16 cellular contexts compared by ENCODE assay signal in genomic region chr4:187209921-187210613, GRCh38.
DNase-seq lines count a peak whose midpoint lies in the region; ATAC-seq and TF ChIP-seq lines count a peak whose summit lies in the region.
"Had no signal": no experiment of that assay in that cellular context is flagged by ENCODE, and none has a peak within 500 bp of the region (broad histone marks: within the 10 kb centered on the region; RNA-seq: fewer than 3 reads in every experiment).

No MANE protein-coding gene starts in this region.

- DNase-seq in GM04504 (ENCODE audit: low read depth) (peak; percentile 92), foreskin melanocyte (peak; percentile 90), tibial nerve (ENCODE audit: low spot score in 2 of 2) (no peak), DMS79 (lab: John Stamatoyannopoulos, UW) (no peak), GM19240 (ENCODE audit: insufficient read length, low spot score) (no peak), NCI-H1092 (lab: John Stamatoyannopoulos, UW) (no peak)
- DNase-seq: adrenal gland; effector CD8-positive, alpha-beta T cell; left cardiac atrium; NCI-H1092 treated with DMSO at 0.1 percent for 48 hours; NCI-H446 treated with DMSO at 0.1 percent for 48 hours; spleen had no signal

- 49 to 50% methylated on average over 11 of the region's 11 CpGs for WGBS in tibial nerve, 2 donors

- H3K27me3 ChIP-seq in tibial nerve, result no peaks in the 10 kb centered on the region
- H3K27me3 ChIP-seq: adrenal gland, neural progenitor cell, spleen, suprapubic skin had no signal

- H3K9me3 ChIP-seq in tibial nerve, result peaks cover 0 to 9% (median 0%) of the 10 kb centered on the region in 4 donors
- H3K9me3 ChIP-seq: adrenal gland, suprapubic skin had no signal

- TF ChIP-seq POLR2A in tibial nerve (IDR thresholded peaks at IDR 0.05), result no peak

- peak overlapping the region; percentile 89 for H3K27ac ChIP-seq in VCaP
- H3K27ac ChIP-seq in tibial nerve, result peak overlapping the region; percentile 56 to 85 (median 70)
- H3K27ac ChIP-seq: adrenal gland, neural progenitor cell, spleen, suprapubic skin had no signal

- peak in 1 of 2 donors; percentile 41 for TF ChIP-seq EP300 in tibial nerve (IDR thresholded peaks at IDR 0.05)

- no peaks in the 10 kb centered on the region for H3K36me3 ChIP-seq in tibial nerve
- H3K36me3 ChIP-seq: adrenal gland, neural progenitor cell, spleen, suprapubic skin had no signal

- no peak for TF ChIP-seq CTCF in VCaP (conservative IDR thresholded peaks at IDR 0.05)
- no peak for TF ChIP-seq CTCF in tibial nerve (IDR thresholded peaks at IDR 0.05)

- no peak overlapping the region for H3K4me3 ChIP-seq in tibial nerve
- H3K4me3 ChIP-seq: adrenal gland, neural progenitor cell, spleen, suprapubic skin had no signal

- no peak for ATAC-seq in GM21528 (IDR thresholded peaks at IDR 0.05; ENCODE audit: low FRiP score, unreplicated experiment)

- peaks cover 0 to 11% (median 2%) of the 10 kb centered on the region in 4 donors for H3K4me1 ChIP-seq in tibial nerve
- H3K4me1 ChIP-seq: adrenal gland, neural progenitor cell, spleen, suprapubic skin had no signal

Comparison
In these comparisons a context has a peak if more than half of its experiments do, and no peak if none do; other contexts are left out.
1. DNase-seq: peak in GM04504 (single experiment) and foreskin melanocyte (single experiment); none in tibial nerve (0 of 2), DMS79 (single experiment), GM19240 (single experiment) and NCI-H1092 (single experiment).